In the genomic region with DNA sequence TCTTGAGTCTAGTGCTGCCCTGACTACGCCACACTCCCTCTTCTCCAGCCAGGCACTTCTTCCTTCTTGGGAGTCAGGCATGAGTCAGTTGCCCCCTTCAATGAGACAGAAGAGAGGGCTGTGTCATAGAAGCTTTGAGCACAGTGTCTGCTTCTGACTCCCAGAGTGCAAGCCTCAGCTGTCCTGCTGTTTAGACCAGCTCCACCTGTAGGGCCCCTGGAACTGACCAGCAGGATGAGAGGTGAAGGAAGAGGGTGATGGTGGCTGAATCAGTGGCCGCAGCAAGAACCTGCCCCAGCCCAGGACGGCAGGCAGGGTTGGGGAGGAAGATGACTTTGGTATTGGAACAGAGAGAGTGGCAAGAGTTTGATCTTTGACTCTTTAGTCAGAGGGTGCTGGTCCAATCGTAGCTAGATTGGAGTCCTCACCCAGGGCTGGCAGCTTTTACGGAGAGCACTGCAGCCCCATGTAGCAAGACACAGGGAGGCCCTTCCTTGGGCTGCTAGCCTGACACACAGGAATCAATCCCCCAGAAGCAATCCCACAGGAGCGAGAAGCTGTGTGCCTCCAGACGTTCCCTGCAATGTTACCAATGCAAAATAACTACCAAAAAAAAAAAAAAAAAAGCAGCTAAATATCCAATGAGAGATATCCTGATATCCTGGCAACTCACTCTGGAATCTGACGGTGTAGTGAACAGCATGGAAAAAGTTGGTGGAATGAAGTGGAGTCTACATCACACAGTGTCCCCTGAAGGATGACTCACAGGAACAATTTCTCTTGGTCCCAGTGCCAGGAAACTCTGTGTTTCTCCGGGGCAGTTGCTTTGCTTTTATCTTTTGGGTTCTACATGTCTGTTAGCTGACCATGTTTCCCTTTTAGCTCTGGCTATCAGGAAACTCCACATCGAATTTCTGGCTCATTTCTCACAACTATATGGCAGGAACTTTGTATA, we compare ENCODE assay signal across 8 cellular contexts. TPM values are rescaled to one million over a fixed set of nuclear protein-coding genes. Genes with fewer than 3 reads are reported as not detected.
A peak's percentile ranks its signal among the peaks of the same experiment; 100 is the strongest.
DNase-seq lines count a peak whose midpoint lies in the region; ATAC-seq, FAIRE-seq and TF ChIP-seq lines count a peak whose summit lies in the region.
"Had no signal": no experiment of that assay in that cellular context is flagged by ENCODE, and none has a peak within 500 bp of the region (broad histone marks: within the 10 kb centered on the region; RNA-seq: fewer than 3 reads in every experiment).

No MANE protein-coding gene starts in this region.

- H3K27me3 ChIP-seq in endothelial cell of umbilical vein (ENCODE audit: control insufficient read depth in 2 of 2, insufficient read depth in 2 of 2, low read length in 2 of 2): no peaks in the 10 kb centered on the region
- no peaks in the 10 kb centered on the region for H3K27me3 ChIP-seq in rectal smooth muscle tissue (ENCODE audit: control insufficient read depth, insufficient read depth, low read length)
- H3K27me3 ChIP-seq in BE2C: no peaks in the 10 kb centered on the region

- ATAC-seq in GM19397 (IDR thresholded peaks at IDR 0.05; ENCODE audit: unreplicated experiment): no peak

- H3K79me2 ChIP-seq in endothelial cell of umbilical vein (ENCODE audit: control insufficient read depth, insufficient read depth, low read length): no peaks in the 10 kb centered on the region

- intact Hi-C loops in endothelial cell of umbilical vein (cut with micrococcal nuclease): loop anchor here (1.0 to 5.0 kb wide), 4 partner anchors 12 to 189 kb away; partner anchors contain the start of gene HOGA1

- dilution Hi-C loops in endothelial cell of umbilical vein (cut with MboI; ENCODE audit: extremely low pct_ligation_motif_present, low sequenced_read_pairs): no loop called here

- DNase-seq in endothelial cell of umbilical vein (ENCODE audit: low read depth, low spot score): peak; percentile 98
- no peak for DNase-seq in BE2C
- DNase-seq in T-helper 2 cell: no peak
- DNase-seq: NCI-H2171 had no signal

- TSS peak; percentile 82 for BruUV-seq in endothelial cell of umbilical vein (replicated peaks; lab: Mats Ljungman, UMichigan)

- H2AFZ ChIP-seq in endothelial cell of umbilical vein (ENCODE audit: low read depth, low read length): peak overlapping the region; percentile 14

- H3K36me3 ChIP-seq in HEK293 (ENCODE audit: control insufficient read depth in 2 of 2, insufficient read depth in 1 of 2, low read length in 2 of 2): no peaks in the 10 kb centered on the region
- no peaks in the 10 kb centered on the region for H3K36me3 ChIP-seq in endothelial cell of umbilical vein (ENCODE audit: control insufficient read depth in 2 of 2, extremely low read depth in 1 of 2, insufficient read depth in 2 of 2, low read length in 2 of 2)
- no peaks in the 10 kb centered on the region for H3K36me3 ChIP-seq in rectal smooth muscle tissue (ENCODE audit: control insufficient read depth, insufficient read depth, low read length)
- no peaks in the 10 kb centered on the region for H3K36me3 ChIP-seq in BE2C

- peak; percentile 66 for TF ChIP-seq POLR2A in endothelial cell of umbilical vein (IDR thresholded peaks at IDR 0.05; ENCODE audit: low read depth, low read length)

- peak; percentile 95 for FAIRE-seq in endothelial cell of umbilical vein (lab: Jason Lieb, UNC)
- FAIRE-seq: GM18507 had no signal

- H3K9ac ChIP-seq in endothelial cell of umbilical vein (replicated peaks; ENCODE audit: extremely low read depth, insufficient read depth, low read length): peak overlapping the region; percentile 41
- H3K9ac ChIP-seq in rectal smooth muscle tissue (ENCODE audit: low read length): no peak overlapping the region

- H3K27ac ChIP-seq in HEK293 (ENCODE audit: extremely low read depth, low read depth, low read length) (no peak overlapping the region), endothelial cell of umbilical vein (ENCODE audit: insufficient read depth, low read depth, low read length) (peak overlapping the region; percentile 82), rectal smooth muscle tissue (ENCODE audit: low read depth, low read length) (peak overlapping the region; percentile 45)

- CTCF ChIA-PET in HEK293 (lab: Yijun Ruan, JAX): interaction anchor here (0.6 to 1.3 kb wide), 7 partner anchors 9 to 388 kb away, joined by 3 to 11 read pairs (median 4); partner anchors contain the start of gene ANKRD2
- CTCF ChIA-PET in endothelial cell of umbilical vein (lab: Charles Lee): interaction anchor here (0.5 to 2.2 kb wide), 19 partner anchors 8 to 115 kb away, joined by 3 to 32 read pairs (median 5); partner anchors contain the start of genes ANKRD2, HOGA1 and PI4K2A

- POLR2A ChIA-PET in HEK293 (lab: Yijun Ruan, JAX) (interaction anchor here (0.6 to 1.0 kb wide), 4 partner anchors 24 to 99 kb away, joined by 3 read pairs; partner anchors contain the start of gene ANKRD2), endothelial cell of umbilical vein (lab: Charles Lee) (interaction anchor here (0.6 to 1.5 kb wide), 3 partner anchors 15 to 197 kb away, joined by 3 to 4 read pairs (median 3); no protein-coding TSS in a partner anchor)

- no peaks in the 10 kb centered on the region for H4K20me1 ChIP-seq in endothelial cell of umbilical vein (replicated peaks; ENCODE audit: control insufficient read depth, extremely low read depth, insufficient read depth, low read length)

- H3K9me1 ChIP-seq in endothelial cell of umbilical vein (replicated peaks; ENCODE audit: control insufficient read depth, extremely low read depth, insufficient read depth, low read length): no peaks in the 10 kb centered on the region

- TF ChIP-seq CTCF in HEK293 (tag by site-specific recombination; IDR thresholded peaks at IDR 0.05): no peak
- TF ChIP-seq CTCF in endothelial cell of umbilical vein (IDR thresholded peaks at IDR 0.05; ENCODE audit: extremely low read depth in 1 of 2, insufficient read depth in 1 of 2, low read depth in 1 of 2, low read length in 2 of 2): no peak
- TF ChIP-seq CTCF in BE2C (IDR thresholded peaks at IDR 0.05; ENCODE audit: low read depth, low read length): no peak

- H3K4me1 ChIP-seq in HEK293 (ENCODE audit: control insufficient read depth, insufficient read depth, low read length) (no peaks in the 10 kb centered on the region), endothelial cell of umbilical vein (ENCODE audit: control insufficient read depth, extremely low read depth, insufficient read depth, low read length) (peaks cover 25% of the 10 kb centered on the region), rectal smooth muscle tissue (ENCODE audit: control insufficient read depth, insufficient read depth, low read length) (peaks cover 11% of the 10 kb centered on the region), BE2C (peaks cover 9% of the 10 kb centered on the region)

- H3K9me3 ChIP-seq in HEK293 (ENCODE audit: control insufficient read depth, insufficient read depth, low read depth, low read length) (no peaks in the 10 kb centered on the region), endothelial cell of umbilical vein (replicated peaks; ENCODE audit: control insufficient read depth, insufficient read depth, low read length) (no peaks in the 10 kb centered on the region), BE2C (no peaks in the 10 kb centered on the region)

- H3K4me3 ChIP-seq in HEK293 (ENCODE audit: low read depth, low read length) (no peak overlapping the region), endothelial cell of umbilical vein (replicated peaks in 1 of 3; ENCODE audit: insufficient read depth in 1 of 3, low read depth in 1 of 3, low read length in 3 of 3) (no peak overlapping the region), rectal smooth muscle tissue (ENCODE audit: low read length) (no peak overlapping the region), BE2C (ENCODE audit: low read depth, low read length) (no peak overlapping the region)

- H3K4me2 ChIP-seq in endothelial cell of umbilical vein (ENCODE audit: insufficient read depth, low read length): peak overlapping the region; percentile 42

RNA-seq across cellular contexts. Expression of gene C10orf62, which starts 6.9 kb away (rescaled TPM):
- not detected in 2 replicates for total RNA-seq in endothelial cell of umbilical vein
- polyA plus RNA-seq in endothelial cell of umbilical vein: not detected in 2 replicates
- not detected in 2 replicates for polyA plus RNA-seq in endothelial cell of umbilical vein (2011; cell fraction: cytosol; rRNA removed)
- 0.11 and 0.21 TPM in 2 replicates for polyA plus RNA-seq in endothelial cell of umbilical vein (2011; cell fraction: nucleus; rRNA removed)
- not detected in 2 replicates for polyA plus RNA-seq in endothelial cell of umbilical vein (2012)
- polyA minus RNA-seq in endothelial cell of umbilical vein: not detected in 2 replicates
- polyA minus RNA-seq in endothelial cell of umbilical vein (2011; cell fraction: cytosol; rRNA and poly(A)+ RNA removed): not detected
- not detected in 2 replicates for polyA minus RNA-seq in endothelial cell of umbilical vein (2011; cell fraction: nucleus; rRNA and poly(A)+ RNA removed)
- polyA plus RNA-seq in BE2C (2012; ENCODE audit: insufficient read depth, insufficient read length, low read depth): not detected

RNA-seq across cellular contexts. Expression of gene HOGA1, which starts 12.2 kb away (rescaled TPM):
- 0.46 and 0.91 TPM in 2 replicates for total RNA-seq in endothelial cell of umbilical vein
- polyA plus RNA-seq in endothelial cell of umbilical vein: 0.44 and 0.48 TPM in 2 replicates
- 0.41 and 0.44 TPM in 2 replicates for polyA plus RNA-seq in endothelial cell of umbilical vein (2011; cell fraction: cytosol; rRNA removed)
- polyA plus RNA-seq in endothelial cell of umbilical vein (2011; cell fraction: nucleus; rRNA removed): 0.60 and 0.61 TPM in 2 replicates
- polyA plus RNA-seq in endothelial cell of umbilical vein (2012): 0.72 and 1.1 TPM in 2 replicates
- 0.42 and 0.49 TPM in 2 replicates for polyA minus RNA-seq in endothelial cell of umbilical vein
- 0.41 TPM for polyA minus RNA-seq in endothelial cell of umbilical vein (2011; cell fraction: cytosol; rRNA and poly(A)+ RNA removed)
- 0.43 and 0.96 TPM in 2 replicates for polyA minus RNA-seq in endothelial cell of umbilical vein (2011; cell fraction: nucleus; rRNA and poly(A)+ RNA removed)
- 0.54 TPM for polyA plus RNA-seq in BE2C (2012; ENCODE audit: insufficient read depth, insufficient read length, low read depth)

RNA-seq across cellular contexts. Expression of gene ANKRD2, which starts 23.8 kb away (rescaled TPM):
- 1.6 and 2.3 TPM in 2 replicates for total RNA-seq in endothelial cell of umbilical vein
- polyA plus RNA-seq in endothelial cell of umbilical vein: 1.7 and 1.8 TPM in 2 replicates
- 1.7 and 1.9 TPM in 2 replicates for polyA plus RNA-seq in endothelial cell of umbilical vein (2011; cell fraction: cytosol; rRNA removed)
- polyA plus RNA-seq in endothelial cell of umbilical vein (2011; cell fraction: nucleus; rRNA removed): 0.91 and 1.1 TPM in 2 replicates
- 2.4 and 3.5 TPM in 2 replicates for polyA plus RNA-seq in endothelial cell of umbilical vein (2012)
- polyA minus RNA-seq in endothelial cell of umbilical vein: 0.59 and 1.1 TPM in 2 replicates
- polyA minus RNA-seq in endothelial cell of umbilical vein (2011; cell fraction: cytosol; rRNA and poly(A)+ RNA removed): not detected
- polyA minus RNA-seq in endothelial cell of umbilical vein (2011; cell fraction: nucleus; rRNA and poly(A)+ RNA removed): 0.63 TPM in 1 of 2 replicates, not detected in the other
- not detected for polyA plus RNA-seq in BE2C (2012; ENCODE audit: insufficient read depth, insufficient read length, low read depth)

RNA-seq across cellular contexts. Expression of gene MORN4, which starts 36.9 kb away (rescaled TPM):
- total RNA-seq in endothelial cell of umbilical vein: 8.4 and 12.2 TPM in 2 replicates
- polyA plus RNA-seq in endothelial cell of umbilical vein: 11.8 and 13.9 TPM in 2 replicates
- 15.7 and 17.0 TPM in 2 replicates for polyA plus RNA-seq in endothelial cell of umbilical vein (2011; cell fraction: cytosol; rRNA removed)
- 5.0 and 7.3 TPM in 2 replicates for polyA plus RNA-seq in endothelial cell of umbilical vein (2011; cell fraction: nucleus; rRNA removed)
- 9.9 and 12.3 TPM in 2 replicates for polyA plus RNA-seq in endothelial cell of umbilical vein (2012)
- 5.2 and 9.8 TPM in 2 replicates for polyA minus RNA-seq in endothelial cell of umbilical vein
- polyA minus RNA-seq in endothelial cell of umbilical vein (2011; cell fraction: cytosol; rRNA and poly(A)+ RNA removed): 0.72 TPM
- 0.72 and 1.1 TPM in 2 replicates for polyA minus RNA-seq in endothelial cell of umbilical vein (2011; cell fraction: nucleus; rRNA and poly(A)+ RNA removed)
- 15.5 TPM for polyA plus RNA-seq in BE2C (2012; ENCODE audit: insufficient read depth, insufficient read length, low read depth)

RNA-seq across cellular contexts. Expression of gene PI4K2A, which starts 44.1 kb away (rescaled TPM):
- 19.7 and 20.4 TPM in 2 replicates for total RNA-seq in endothelial cell of umbilical vein
- polyA plus RNA-seq in endothelial cell of umbilical vein: 23.8 and 24.6 TPM in 2 replicates
- polyA plus RNA-seq in endothelial cell of umbilical vein (2011; cell fraction: cytosol; rRNA removed): 21.2 and 21.6 TPM in 2 replicates
- polyA plus RNA-seq in endothelial cell of umbilical vein (2011; cell fraction: nucleus; rRNA removed): 19.4 and 20.6 TPM in 2 replicates
- 19.1 and 20.4 TPM in 2 replicates for polyA plus RNA-seq in endothelial cell of umbilical vein (2012)
- polyA minus RNA-seq in endothelial cell of umbilical vein: 21.0 and 24.8 TPM in 2 replicates
- 9.7 TPM for polyA minus RNA-seq in endothelial cell of umbilical vein (2011; cell fraction: cytosol; rRNA and poly(A)+ RNA removed)
- polyA minus RNA-seq in endothelial cell of umbilical vein (2011; cell fraction: nucleus; rRNA and poly(A)+ RNA removed): 7.5 and 9.6 TPM in 2 replicates
- 25.7 TPM for polyA plus RNA-seq in BE2C (2012; ENCODE audit: insufficient read depth, insufficient read length, low read depth)
